In genomic region chr12:118307069-118307954, GRCh38 we compare ENCODE assay signal across 8 cellular contexts.
DNase-seq lines count a peak whose midpoint lies in the region; ATAC-seq, FAIRE-seq and TF ChIP-seq lines count a peak whose summit lies in the region.

No MANE protein-coding gene starts in this region.

- BruUV-seq in PC-9 (replicated peaks; lab: Mats Ljungman, UMichigan) = no TSS peak

- CTCF ChIA-PET in PC-9 (lab: Charles Lee) (interaction anchor here (1.0 kb wide), 1 partner anchor 69 kb away, joined by 6 read pairs; the partner anchor contains the start of gene SUDS3), WTC11 (lab: Charles Lee) (interaction anchor here (1.1 kb wide), 1 partner anchor 68 kb away, joined by 4 read pairs; no protein-coding TSS in a partner anchor)
- CTCF ChIA-PET in naive thymus-derived CD4-positive, alpha-beta T cell (lab: Charles Lee) = no interaction called here

- peaks cover 44% of the 10 kb centered on the region for H3F3A ChIP-seq in PC-9 (ENCODE audit: insufficient read depth, low read depth)

- H3K4me3 ChIP-seq in PC-9 = peak overlapping the region; percentile 50; the same call in 1 of the 2 replicates
- no peak overlapping the region for H3K4me3 ChIP-seq in naive thymus-derived CD4-positive, alpha-beta T cell (ENCODE audit: low read length)

- H3K9me3 Mint-ChIP-seq in naive thymus-derived CD4-positive, alpha-beta T cell = no peaks in the 10 kb centered on the region
- H3K9me3 Mint-ChIP-seq in WTC11 = no peaks in the 10 kb centered on the region

- no peaks in the 10 kb centered on the region for H3K9me2 ChIP-seq in PC-9 (ENCODE audit: insufficient read depth)

- peaks cover 74% of the 10 kb centered on the region for H3K4me1 ChIP-seq in PC-9 (replicated peaks; ENCODE audit: insufficient read depth)
- H3K4me1 ChIP-seq in naive thymus-derived CD4-positive, alpha-beta T cell (ENCODE audit: control insufficient read depth in 2 of 2, insufficient read depth in 2 of 2, low read length in 2 of 2) = peaks cover 6 to 17% of the 10 kb centered on the region in 2 donors

- peak; percentile 56 for ATAC-seq in naive thymus-derived CD4-positive, alpha-beta T cell
- no peak for ATAC-seq in WTC11
- no peak for ATAC-seq in HG03469 (IDR thresholded peaks at IDR 0.05; ENCODE audit: unreplicated experiment)

- TF ChIP-seq CTCF in PC-9 (conservative IDR thresholded peaks at IDR 0.05) (no peak), WTC11 (IDR thresholded peaks at IDR 0.05) (no peak)

- peak; percentile 95 for FAIRE-seq in H54 (lab: Jason Lieb, UNC)

- peaks cover 36% of the 10 kb centered on the region for H3K79me2 ChIP-seq in PC-9 (ENCODE audit: low read depth)

- peak overlapping the region; percentile 59; the same call in 1 of the 2 replicates for H2AFZ ChIP-seq in PC-9

- H3K9me3 ChIP-seq in PC-9 (ENCODE audit: insufficient read depth, low read depth) = no peaks in the 10 kb centered on the region
- no peaks in the 10 kb centered on the region for H3K9me3 ChIP-seq in naive thymus-derived CD4-positive, alpha-beta T cell (ENCODE audit: control insufficient read depth in 2 of 3, low read length in 3 of 3)

- intact Hi-C loops in PC-9 (cut with micrococcal nuclease; ENCODE audit: unreplicated experiment) = no loop called here
- intact Hi-C loops in naive thymus-derived CD4-positive, alpha-beta T cell (cut with micrococcal nuclease) = loop anchor here in 1 of 2 donors (1.0 to 5.0 kb wide), 2 partner anchors 50 to 65 kb away; partner anchors contain the start of gene TAOK3

- H3K36me3 Mint-ChIP-seq in naive thymus-derived CD4-positive, alpha-beta T cell = peaks cover 0 to 12% (median 0%) of the 10 kb centered on the region in 5 donors
- H3K36me3 Mint-ChIP-seq in WTC11 = no peaks in the 10 kb centered on the region

- in situ Hi-C loops in Caki2 (cut with HindIII; ENCODE audit: low pct_unique_long_range_greater_than_20kb, low sequenced_read_pairs) = no loop called here

- H3K36me3 ChIP-seq in PC-9 (ENCODE audit: low read depth) = no peaks in the 10 kb centered on the region
- no peaks in the 10 kb centered on the region for H3K36me3 ChIP-seq in naive thymus-derived CD4-positive, alpha-beta T cell (ENCODE audit: control insufficient read depth in 2 of 3, insufficient read depth in 3 of 3, low read length in 3 of 3)

- peak overlapping the region in 4 of 9 donors; percentile 19 to 68 (median 51) for H3K27ac Mint-ChIP-seq in naive thymus-derived CD4-positive, alpha-beta T cell
- no peak overlapping the region for H3K27ac Mint-ChIP-seq in WTC11

- peak; percentile 62 for DNase-seq in Caki2 (ENCODE audit: low read depth)
- peak; percentile 20 for DNase-seq in H54 (ENCODE audit: insufficient read length, low spot score)
- DNase-seq in PC-9 = peak; percentile 12 to 90
- DNase-seq in brain pericyte (ENCODE audit: low read depth, low spot score) = peak; percentile 50
- peak in 1 of 9 donors; percentile 38 for DNase-seq in naive thymus-derived CD4-positive, alpha-beta T cell
- DNase-seq in WTC11 (ENCODE audit: low spot score) = no peak
- no peak for DNase-seq in globus pallidus (ENCODE audit: low spot score)

- no peak for TF ChIP-seq POLR2A in H54 (IDR thresholded peaks at IDR 0.05; ENCODE audit: low read depth, low read length)

- H3K4me1 Mint-ChIP-seq in naive thymus-derived CD4-positive, alpha-beta T cell = peaks cover 23 to 61% (median 51%) of the 10 kb centered on the region in 7 donors
- peaks cover 8% of the 10 kb centered on the region for H3K4me1 Mint-ChIP-seq in WTC11

- H3K27me3 Mint-ChIP-seq in naive thymus-derived CD4-positive, alpha-beta T cell = no peaks in the 10 kb centered on the region
- no peaks in the 10 kb centered on the region for H3K27me3 Mint-ChIP-seq in WTC11 (ENCODE audit: low read depth)

- POLR2A ChIA-PET in PC-9 (lab: Charles Lee; ENCODE audit: unreplicated experiment) = interaction anchor here (0.5 to 0.7 kb wide), 6 partner anchors 37 to 1985 kb away, joined by 3 to 7 read pairs (median 4); partner anchors contain the start of gene SUDS3
- POLR2A ChIA-PET in naive thymus-derived CD4-positive, alpha-beta T cell (lab: Charles Lee) = no interaction called here
- POLR2A ChIA-PET in WTC11 (lab: Charles Lee) = no interaction called here

- no peaks in the 10 kb centered on the region for H4K20me1 ChIP-seq in PC-9 (ENCODE audit: insufficient read depth)

- H3K27me3 ChIP-seq in PC-9 (ENCODE audit: insufficient read depth, low read depth) = no peaks in the 10 kb centered on the region
- no peaks in the 10 kb centered on the region for H3K27me3 ChIP-seq in naive thymus-derived CD4-positive, alpha-beta T cell (ENCODE audit: control insufficient read depth in 2 of 2, insufficient read depth in 2 of 2, low read length in 2 of 2)

- H3K4me3 Mint-ChIP-seq in naive thymus-derived CD4-positive, alpha-beta T cell = peak overlapping the region in 7 of 10 donors; percentile 0 to 46 (median 25)
- no peak overlapping the region for H3K4me3 Mint-ChIP-seq in WTC11

- H3K27ac ChIP-seq in PC-9 = peak overlapping the region; percentile 96
- no peak overlapping the region for H3K27ac ChIP-seq in naive thymus-derived CD4-positive, alpha-beta T cell (ENCODE audit: low read depth, low read length)

- H3K4me2 ChIP-seq in PC-9 = peak overlapping the region; percentile 92

TF ChIP-seq in WTC11, 78 proteins besides CTCF, POLR2A, EP300 and RAD21:
- TF ChIP-seq JAZF1 (CRISPR knock-in tag; IDR thresholded peaks at IDR 0.05) (no peak), FOXP1 (CRISPR knock-in tag; IDR thresholded peaks at IDR 0.05; ENCODE audit: borderline replicate concordance) (no peak), FOXK1 (CRISPR knock-in tag; IDR thresholded peaks at IDR 0.05) (no peak), TCF7 (CRISPR knock-in tag; IDR thresholded peaks at IDR 0.05; ENCODE audit: low read depth) (no peak), CREB1 (CRISPR knock-in tag; IDR thresholded peaks at IDR 0.05) (no peak)
TF ChIP-seq in WTC11: peak in this region for 0.

Comparison
In these comparisons a context has a peak if more than half of its experiments do, and no peak if none do; other contexts are left out.
1. DNase-seq: peak in Caki2 (single experiment), H54 (single experiment), PC-9 (2 of 2) and brain pericyte (single experiment); none in WTC11 (single experiment) and globus pallidus (single experiment).